Comparison of ENCODE assay signal across 15 cellular contexts in the genomic region with DNA sequence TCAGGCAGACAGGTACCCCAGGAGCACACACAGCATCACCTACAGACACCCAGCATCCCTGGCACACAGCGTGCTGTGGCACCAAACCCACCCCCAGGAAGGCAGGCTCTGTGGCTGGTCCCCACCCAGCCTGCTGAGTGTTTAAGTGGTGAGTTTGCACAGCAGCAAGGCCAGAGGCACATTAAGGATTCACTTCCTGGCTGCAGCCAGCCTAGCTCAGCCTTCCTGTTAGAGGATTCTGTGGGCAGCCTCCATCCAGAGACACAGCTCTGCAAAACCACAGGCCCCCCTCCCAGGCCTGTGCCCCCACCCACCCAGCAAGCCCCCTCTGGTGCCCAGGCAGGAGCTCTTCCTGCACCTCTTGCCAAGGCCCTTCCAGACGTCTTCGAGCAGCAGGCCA. TPM values are rescaled to one million over a fixed set of nuclear protein-coding genes. Genes with fewer than 3 reads are reported as not detected.
DNase-seq lines count a peak whose midpoint lies in the region; ATAC-seq and TF ChIP-seq lines count a peak whose summit lies in the region.
"Had no signal": no experiment of that assay in that cellular context is flagged by ENCODE, and none has a peak within 500 bp of the region (broad histone marks: within the 10 kb centered on the region; RNA-seq: fewer than 3 reads in every experiment).

No MANE protein-coding gene starts in this region.

- ATAC-seq in HG03520 (IDR thresholded peaks at IDR 0.05; ENCODE audit: unreplicated experiment): no peak
- no peak for ATAC-seq in HG02970 (IDR thresholded peaks at IDR 0.05; ENCODE audit: low FRiP score, unreplicated experiment)
- ATAC-seq: activated T-cell treated with anti-CD3 and anti-CD28 coated beads, Interleukin-2, amount 50 U/mL, for 4 hours had no signal

- no peak for TF ChIP-seq CTCF in choroid plexus epithelial cell (conservative IDR thresholded peaks at IDR 0.05; ENCODE audit: low read depth, low read length)
- TF ChIP-seq CTCF in nephron (IDR thresholded peaks at IDR 0.05; ENCODE audit: unreplicated experiment in 3 of 3): no peak

- CTCF ChIA-PET in activated CD4-positive, alpha-beta T cell treated with anti-CD3 and anti-CD28 coated beads, Interleukin-2, amount 10 ng/mL, durations not matched to agents 7 days and 5 days (lab: Charles Lee): interaction anchor here (1.2 kb wide), 1 partner anchor 28 kb away, joined by 3 read pairs; no protein-coding TSS in a partner anchor

- peaks cover 28% of the 10 kb centered on the region for H3K4me1 Mint-ChIP-seq in activated CD4-positive, alpha-beta T cell treated with anti-CD3 and anti-CD28 coated beads, Interleukin-2, amount 10 ng/mL, durations not matched to agents 7 days and 5 days
- peaks cover 28% of the 10 kb centered on the region for H3K4me1 Mint-ChIP-seq in nephron

- H3K27ac Mint-ChIP-seq in activated CD4-positive, alpha-beta T cell treated with anti-CD3 and anti-CD28 coated beads, Interleukin-2, amount 10 ng/mL, durations not matched to agents 7 days and 5 days: peak overlapping the region; percentile 71
- peak overlapping the region in 2 of 3 experiments; percentile 0 to 11 for H3K27ac Mint-ChIP-seq in nephron

- no peak for DNase-seq in activated CD4-positive, alpha-beta T cell treated with anti-CD3 and anti-CD28 coated beads, Interleukin-2, amount 10 ng/mL, durations not matched to agents 7 days and 5 days
- DNase-seq in activated CD4-positive, alpha-beta T cell treated with anti-CD3 and anti-CD28 coated beads, Interleukin-2, amount 50 U/mL, for 1 hour: no peak
- DNase-seq in LHCN-M2 (ENCODE audit: low read depth) (peak; percentile 21), choroid plexus epithelial cell (ENCODE audit: low read depth) (peak; percentile 11), RPMI8226 (no peak)
- DNase-seq: activated CD4-positive, CD25-positive, alpha-beta regulatory T cell treated with anti-CD3 and anti-CD28 coated beads, Interleukin-2, amount 50 U/mL, for 72 hours; activated T-cell treated with anti-CD3 and anti-CD28 coated beads, Interleukin-2, amount 50 U/mL, for 4 hours; effector CD4-positive, alpha-beta T cell; kidney; PC-9; substantia nigra had no signal

- H3K27me3 Mint-ChIP-seq in activated CD4-positive, alpha-beta T cell treated with anti-CD3 and anti-CD28 coated beads, Interleukin-2, amount 10 ng/mL, durations not matched to agents 7 days and 5 days: peaks cover 10% of the 10 kb centered on the region
- H3K27me3 Mint-ChIP-seq in nephron (ENCODE audit: low read depth): peaks cover 20% of the 10 kb centered on the region

- H3K36me3 Mint-ChIP-seq in activated CD4-positive, alpha-beta T cell treated with anti-CD3 and anti-CD28 coated beads, Interleukin-2, amount 10 ng/mL, durations not matched to agents 7 days and 5 days (ENCODE audit: low read depth): no peaks in the 10 kb centered on the region
- no peaks in the 10 kb centered on the region for H3K36me3 Mint-ChIP-seq in nephron (ENCODE audit: low read depth)

- no peak overlapping the region for H3K4me3 Mint-ChIP-seq in activated CD4-positive, alpha-beta T cell treated with anti-CD3 and anti-CD28 coated beads, Interleukin-2, amount 10 ng/mL, durations not matched to agents 7 days and 5 days
- H3K4me3 Mint-ChIP-seq in nephron: no peak overlapping the region
- H3K4me3 Mint-ChIP-seq: activated T-cell treated with anti-CD3 and anti-CD28 coated beads, Interleukin-2, amount 50 U/mL, for 4 hours had no signal

- no peaks in the 10 kb centered on the region for H3K9me3 Mint-ChIP-seq in activated CD4-positive, alpha-beta T cell treated with anti-CD3 and anti-CD28 coated beads, Interleukin-2, amount 10 ng/mL, durations not matched to agents 7 days and 5 days
- no peaks in the 10 kb centered on the region for H3K9me3 Mint-ChIP-seq in nephron
- H3K9me3 Mint-ChIP-seq: activated T-cell treated with anti-CD3 and anti-CD28 coated beads, Interleukin-2, amount 50 U/mL, for 4 hours had no signal

- no peak overlapping the region for H3K4me3 ChIP-seq in choroid plexus epithelial cell (ENCODE audit: low read depth, low read length)
- H3K4me3 ChIP-seq: ascending aorta, PC-9 had no signal

- POLR2A ChIA-PET in activated CD4-positive, alpha-beta T cell treated with anti-CD3 and anti-CD28 coated beads, Interleukin-2, amount 10 ng/mL, durations not matched to agents 7 days and 5 days (lab: Charles Lee): no interaction called here

RNA-seq across cellular contexts. Expression of gene PHB1, which starts 36.1 kb away (rescaled TPM):
- 100 to 1,000 TPM; 132 to 153 TPM for total RNA-seq in activated CD4-positive, alpha-beta T cell treated with anti-CD3 and anti-CD28 coated beads, Interleukin-2, amount 10 ng/mL, durations not matched to agents 7 days and 5 days
- 201 TPM in 2 replicates for total RNA-seq in LHCN-M2 (2014; rRNA removed)
- 286 TPM for polyA plus RNA-seq in LHCN-M2 (2012)

RNA-seq across cellular contexts. Expression of gene NGFR, which starts 44.4 kb away (rescaled TPM):
- under 1 TPM in 1 of 2 experiments, not detected in 1; 0.07 TPM for total RNA-seq in activated CD4-positive, alpha-beta T cell treated with anti-CD3 and anti-CD28 coated beads, Interleukin-2, amount 10 ng/mL, durations not matched to agents 7 days and 5 days
- 25.4 and 40.2 TPM in 2 replicates for total RNA-seq in LHCN-M2 (2014; rRNA removed)
- polyA plus RNA-seq in LHCN-M2 (2012): 54.8 TPM

Comparison
In these comparisons a context has a peak if more than half of its experiments do, and no peak if none do; other contexts are left out.
1. DNase-seq: peak in LHCN-M2 (single experiment) and choroid plexus epithelial cell (single experiment); none in activated CD4-positive, alpha-beta T cell treated with anti-CD3 and anti-CD28 coated beads, Interleukin-2, amount 10 ng/mL, durations not matched to agents 7 days and 5 days (single experiment), activated CD4-positive, alpha-beta T cell treated with anti-CD3 and anti-CD28 coated beads, Interleukin-2, amount 50 U/mL, for 1 hour (single experiment) and RPMI8226 (single experiment).
2. RNA of gene NGFR, which starts 44.4 kb away (total RNA-seq): 25.4 to 40.2 TPM in LHCN-M2; 0.07 TPM in activated CD4-positive, alpha-beta T cell treated with anti-CD3 and anti-CD28 coated beads, Interleukin-2, amount 10 ng/mL, durations not matched to agents 7 days and 5 days; every median in the first group is over 10 times any median in the second.